In the genomic region with DNA sequence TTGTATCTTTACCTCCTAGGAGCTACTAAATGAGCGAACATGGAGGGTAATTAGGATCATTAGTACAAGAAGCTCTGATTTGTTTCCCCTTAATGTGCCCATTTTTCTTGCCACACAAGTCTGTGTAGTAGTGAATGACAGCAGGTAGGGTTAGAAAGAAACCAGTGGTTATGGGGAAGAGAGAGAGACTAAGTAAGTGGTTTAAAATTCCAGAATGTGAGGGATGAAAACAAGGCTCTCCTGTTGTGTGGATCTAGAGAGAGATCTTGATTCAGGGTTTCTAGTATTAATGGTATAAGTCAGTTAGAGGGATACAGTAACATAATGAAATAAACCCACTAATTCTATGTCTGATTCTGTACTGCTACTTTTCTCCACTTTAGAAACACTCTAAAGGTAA, we compare ENCODE assay signal across 15 cellular contexts. TPM values are rescaled to one million over a fixed set of nuclear protein-coding genes. Genes with fewer than 3 reads are reported as not detected.
DNase-seq lines count a peak whose midpoint lies in the region; ATAC-seq and TF ChIP-seq lines count a peak whose summit lies in the region.
"Had no signal": no experiment of that assay in that cellular context is flagged by ENCODE, and none has a peak within 500 bp of the region (broad histone marks: within the 10 kb centered on the region; RNA-seq: fewer than 3 reads in every experiment).

No MANE protein-coding gene starts in this region.

- no peak for TF ChIP-seq RAD21 in neural cell (conservative IDR thresholded peaks at IDR 0.05)

- no peaks in the 10 kb centered on the region for H3K9me3 ChIP-seq in breast epithelium
- H3K9me3 ChIP-seq in neural cell (ENCODE audit: low read length), result no peaks in the 10 kb centered on the region
- H3K9me3 ChIP-seq: BE2C had no signal

- H3K36me3 Mint-ChIP-seq in MCF 10A (ENCODE audit: insufficient read depth, unreplicated experiment), result peaks cover 13% of the 10 kb centered on the region

- no peaks in the 10 kb centered on the region for H4K20me1 ChIP-seq in neural cell (ENCODE audit: insufficient read depth)

- H3K36me3 ChIP-seq in breast epithelium, result no peaks in the 10 kb centered on the region
- no peaks in the 10 kb centered on the region for H3K36me3 ChIP-seq in neural cell (ENCODE audit: insufficient read depth, low read length)

- DNase-seq in MCF 10A (ENCODE audit: unreplicated experiment), result no peak
- no peak for DNase-seq in breast epithelium (ENCODE audit: low spot score in 2 of 2)
- peak; percentile 20 for DNase-seq in SK-MEL-5 (ENCODE audit: low read depth, low spot score)
- DNase-seq: BE2C; C1 segment of cervical spinal cord; Calu3; CD4-positive, alpha-beta memory T cell; GOT3; H7 had no signal

- TF ChIP-seq POLR2A in breast epithelium (IDR thresholded peaks at IDR 0.05), result no peak

- no TSS peak for BruUV-seq in MCF 10A (replicated peaks; lab: Mats Ljungman, UMichigan)

- ATAC-seq in HG03135 (IDR thresholded peaks at IDR 0.05; ENCODE audit: unreplicated experiment) (no peak), HG03280 (IDR thresholded peaks at IDR 0.05; ENCODE audit: unreplicated experiment) (no peak), GM19455 (IDR thresholded peaks at IDR 0.05; ENCODE audit: unreplicated experiment) (no peak)
- ATAC-seq: HCT116 had no signal

- no peak overlapping the region for H3K4me3 Mint-ChIP-seq in MCF 10A (ENCODE audit: unreplicated experiment)
- H3K4me3 Mint-ChIP-seq: CD4-positive, alpha-beta memory T cell had no signal

- no peaks in the 10 kb centered on the region for H3K9me3 Mint-ChIP-seq in MCF 10A (ENCODE audit: unreplicated experiment)
- H3K9me3 Mint-ChIP-seq: CD4-positive, alpha-beta memory T cell had no signal

- in situ Hi-C loops in SK-MEL-5 (cut with HindIII; ENCODE audit: low pct_unique_long_range_greater_than_20kb, low sequenced_read_pairs), result no loop called here

- H3K4me2 ChIP-seq in neural cell (ENCODE audit: low read length), result no peak overlapping the region
- H3K4me2 ChIP-seq: KMS-11 had no signal

- no peaks in the 10 kb centered on the region for H3K4me1 ChIP-seq in breast epithelium

- TF ChIP-seq CTCF in MCF 10A (IDR thresholded peaks at IDR 0.05; ENCODE audit: unreplicated experiment) (no peak), breast epithelium (IDR thresholded peaks at IDR 0.05) (no peak), neural cell (IDR thresholded peaks at IDR 0.05; ENCODE audit: poor library complexity, severe bottlenecking) (no peak)

- peak overlapping the region; percentile 56 for H3K27ac Mint-ChIP-seq in MCF 10A (ENCODE audit: low read depth, unreplicated experiment)

- H3F3A ChIP-seq in neural cell (ENCODE audit: insufficient read depth, low read length, poor library complexity, severe bottlenecking), result no peaks in the 10 kb centered on the region

- no peak overlapping the region for H3K4me3 ChIP-seq in breast epithelium
- no peak overlapping the region for H3K4me3 ChIP-seq in neural cell (ENCODE audit: low read length)

- H3K27ac ChIP-seq in breast epithelium (no peak overlapping the region), neural cell (ENCODE audit: low read length) (peak overlapping the region; percentile 76)
- H3K27ac ChIP-seq: KMS-11 had no signal

- POLR2A ChIA-PET in MCF 10A (lab: Yijun Ruan, JAX), result interaction anchor here (0.7 to 1.3 kb wide), 2 partner anchors 15 to 20 kb away, joined by 3 to 11 read pairs; no protein-coding TSS in a partner anchor

- no peaks in the 10 kb centered on the region for H3K9me2 ChIP-seq in neural cell (ENCODE audit: insufficient read depth, low read length)

- no peak overlapping the region for H2AFZ ChIP-seq in neural cell (ENCODE audit: low read depth, low read length)

- intact Hi-C loops in MCF 10A (cut with micrococcal nuclease), result no loop called here
- intact Hi-C loops in breast epithelium (cut with DNase I; ENCODE audit: low total_unique reads), result loop anchor here (5.0 kb wide), 1 partner anchor 1245 kb away; no protein-coding TSS in a partner anchor

- no peaks in the 10 kb centered on the region for H3K27me3 Mint-ChIP-seq in MCF 10A (ENCODE audit: insufficient read depth, unreplicated experiment)
- H3K27me3 Mint-ChIP-seq: CD4-positive, alpha-beta memory T cell had no signal

- no peak for TF ChIP-seq EP300 in neural cell (conservative IDR thresholded peaks at IDR 0.05; ENCODE audit: poor library complexity, severe bottlenecking)

- CTCF ChIA-PET in MCF 10A (lab: Yijun Ruan, JAX), result no interaction called here

- H3K4me1 Mint-ChIP-seq in MCF 10A (ENCODE audit: insufficient read depth, unreplicated experiment), result peaks cover 34% of the 10 kb centered on the region

- no peak overlapping the region for H3K9ac ChIP-seq in neural cell (ENCODE audit: low read length)
- H3K9ac ChIP-seq: KMS-11 had no signal

- no peaks in the 10 kb centered on the region for H3K27me3 ChIP-seq in breast epithelium
- H3K27me3 ChIP-seq in neural cell (ENCODE audit: insufficient read depth, low read depth, low read length), result no peaks in the 10 kb centered on the region
- H3K27me3 ChIP-seq: BE2C had no signal

- peaks cover 8% of the 10 kb centered on the region for H3K79me2 ChIP-seq in neural cell (replicated peaks; ENCODE audit: insufficient read depth, low read length)

TF ChIP-seq in neural cell, 6 proteins besides CTCF, POLR2A, EP300 and RAD21:
- TF ChIP-seq TAF1 (IDR thresholded peaks at IDR 0.05; ENCODE audit: low read depth), result no peak
- TF ChIP-seq MXI1 (conservative IDR thresholded peaks at IDR 0.05; ENCODE audit: poor library complexity, severe bottlenecking), result no peak
- TF ChIP-seq, protein P1, sequence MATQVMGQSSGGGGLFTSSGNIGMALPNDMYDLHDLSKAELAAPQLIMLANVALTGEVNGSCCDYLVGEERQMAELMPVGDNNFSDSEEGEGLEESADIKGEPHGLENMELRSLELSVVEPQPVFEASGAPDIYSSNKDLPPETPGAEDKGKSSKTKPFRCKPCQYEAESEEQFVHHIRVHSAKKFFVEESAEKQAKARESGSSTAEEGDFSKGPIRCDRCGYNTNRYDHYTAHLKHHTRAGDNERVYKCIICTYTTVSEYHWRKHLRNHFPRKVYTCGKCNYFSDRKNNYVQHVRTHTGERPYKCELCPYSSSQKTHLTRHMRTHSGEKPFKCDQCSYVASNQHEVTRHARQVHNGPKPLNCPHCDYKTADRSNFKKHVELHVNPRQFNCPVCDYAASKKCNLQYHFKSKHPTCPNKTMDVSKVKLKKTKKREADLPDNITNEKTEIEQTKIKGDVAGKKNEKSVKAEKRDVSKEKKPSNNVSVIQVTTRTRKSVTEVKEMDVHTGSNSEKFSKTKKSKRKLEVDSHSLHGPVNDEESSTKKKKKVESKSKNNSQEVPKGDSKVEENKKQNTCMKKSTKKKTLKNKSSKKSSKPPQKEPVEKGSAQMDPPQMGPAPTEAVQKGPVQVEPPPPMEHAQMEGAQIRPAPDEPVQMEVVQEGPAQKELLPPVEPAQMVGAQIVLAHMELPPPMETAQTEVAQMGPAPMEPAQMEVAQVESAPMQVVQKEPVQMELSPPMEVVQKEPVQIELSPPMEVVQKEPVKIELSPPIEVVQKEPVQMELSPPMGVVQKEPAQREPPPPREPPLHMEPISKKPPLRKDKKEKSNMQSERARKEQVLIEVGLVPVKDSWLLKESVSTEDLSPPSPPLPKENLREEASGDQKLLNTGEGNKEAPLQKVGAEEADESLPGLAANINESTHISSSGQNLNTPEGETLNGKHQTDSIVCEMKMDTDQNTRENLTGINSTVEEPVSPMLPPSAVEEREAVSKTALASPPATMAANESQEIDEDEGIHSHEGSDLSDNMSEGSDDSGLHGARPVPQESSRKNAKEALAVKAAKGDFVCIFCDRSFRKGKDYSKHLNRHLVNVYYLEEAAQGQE (IDR thresholded peaks at IDR 0.05; ENCODE audit: borderline replicate concordance), result no peak
- no peak for TF ChIP-seq EZH2 (IDR thresholded peaks at IDR 0.05; ENCODE audit: borderline replicate concordance, insufficient read depth, low read length, poor library complexity, severe bottlenecking)
- TF ChIP-seq SMC3 (conservative IDR thresholded peaks at IDR 0.05; ENCODE audit: poor library complexity), result no peak
- TF ChIP-seq POLR2AphosphoS5 (IDR thresholded peaks at IDR 0.05), result no peak

RNA-seq across cellular contexts. Expression of gene STXBP5, which starts 22.7 kb away (rescaled TPM):
- total RNA-seq in MCF 10A (2022), result 36.9 and 38.5 TPM in 2 replicates
- 10 to 100 TPM; 21.3 to 43.6 (median 26.9) TPM for total RNA-seq in breast epithelium
- 24.1 and 39.9 TPM in 2 replicates for total RNA-seq in SK-MEL-5 (2014; rRNA removed; shearing (Covaris generic))
- polyA plus RNA-seq in SK-MEL-5 (2015; cell fraction: cytosol; rRNA removed), result 9.3 and 13.3 TPM in 2 replicates
- polyA plus RNA-seq in SK-MEL-5 (2015; cell fraction: nucleus; rRNA removed), result 25.3 and 28.3 TPM in 2 replicates
- 44.8 and 56.4 TPM in 2 replicates for polyA plus RNA-seq in neural cell
- 97.9 and 110 TPM in 2 replicates for polyA minus RNA-seq in neural cell
